Comparison of ENCODE assay signal across 9 cellular contexts in genomic region chr1:23772049-23772853, GRCh38. TPM values are rescaled to one million over a fixed set of nuclear protein-coding genes. Genes with fewer than 3 reads are reported as not detected.
DNase-seq lines count a peak whose midpoint lies in the region; ATAC-seq and TF ChIP-seq lines count a peak whose summit lies in the region.
"Had no signal": no experiment of that assay in that cellular context is flagged by ENCODE, and none has a peak within 500 bp of the region (broad histone marks: within the 10 kb centered on the region; RNA-seq: fewer than 3 reads in every experiment).

No MANE protein-coding gene starts in this region.

- POLR2A ChIA-PET in activated CD8-positive, alpha-beta T cell treated with anti-CD3 and anti-CD28 coated beads, Interleukin-2, amount 10 ng/mL, durations not matched to agents 7 days and 5 days (lab: Charles Lee) = interaction anchor here (0.6 to 1.3 kb wide), 4 partner anchors 19 to 258 kb away, joined by 3 to 4 read pairs (median 4); partner anchors contain the start of gene LYPLA2

- no peaks in the 10 kb centered on the region for H3K9me3 Mint-ChIP-seq in activated CD8-positive, alpha-beta T cell treated with anti-CD3 and anti-CD28 coated beads, Interleukin-2, amount 10 ng/mL, durations not matched to agents 7 days and 5 days (ENCODE audit: insufficient read depth)
- no peaks in the 10 kb centered on the region for H3K9me3 Mint-ChIP-seq in effector memory CD8-positive, alpha-beta T cell
- H3K9me3 Mint-ChIP-seq: dendritic cell treated with granulocyte-macrophage colony-stimulating factor and Interleukin-4, amounts not matched to agents 40 ng/mL and 50 ng/mL, for 4 days had no signal

- peak; percentile 97 for ATAC-seq in activated CD8-positive, alpha-beta T cell treated with anti-CD3 and anti-CD28 coated beads, Interleukin-2, amount 10 ng/mL, durations not matched to agents 7 days and 5 days
- peak; percentile 99 for ATAC-seq in effector memory CD8-positive, alpha-beta T cell (replicated peaks)
- no peak for ATAC-seq in HG03095 (IDR thresholded peaks at IDR 0.05; ENCODE audit: unreplicated experiment)

- peaks cover 36% of the 10 kb centered on the region for H3K79me2 ChIP-seq in DOHH2 (ENCODE audit: control insufficient read depth, low read length)

- peaks cover 19% of the 10 kb centered on the region for H3K4me1 ChIP-seq in DOHH2 (ENCODE audit: control insufficient read depth, low read length)

- H3K4me2 ChIP-seq in DOHH2 (ENCODE audit: low read length) = peak overlapping the region; percentile 40

- peak; percentile 96 for TF ChIP-seq CTCF in DOHH2 (IDR thresholded peaks at IDR 0.05; ENCODE audit: low read depth, low read length, poor library complexity, severe bottlenecking)

- H3K27ac Mint-ChIP-seq in activated CD8-positive, alpha-beta T cell treated with anti-CD3 and anti-CD28 coated beads, Interleukin-2, amount 10 ng/mL, durations not matched to agents 7 days and 5 days = no peak overlapping the region
- no peak overlapping the region for H3K27ac Mint-ChIP-seq in effector memory CD8-positive, alpha-beta T cell
- H3K27ac Mint-ChIP-seq: dendritic cell treated with granulocyte-macrophage colony-stimulating factor and Interleukin-4, amounts not matched to agents 40 ng/mL and 50 ng/mL, for 4 days had no signal

- no peak overlapping the region for H3K4me3 ChIP-seq in DOHH2 (ENCODE audit: low read length)

- H3K27ac ChIP-seq in DOHH2 (ENCODE audit: low read depth, low read length) = no peak overlapping the region

- no peaks in the 10 kb centered on the region for H3K27me3 ChIP-seq in DOHH2 (ENCODE audit: control insufficient read depth, low read length)

- CTCF ChIA-PET in activated CD8-positive, alpha-beta T cell treated with anti-CD3 and anti-CD28 coated beads, Interleukin-2, amount 10 ng/mL, durations not matched to agents 7 days and 5 days (lab: Charles Lee) = interaction anchor here (0.6 to 4.1 kb wide), 56 partner anchors 8 to 619 kb away, joined by 3 to 100 read pairs (median 4); partner anchors contain the start of genes CNR2, ELOA, FUCA1 and GALE

- H3K4me1 Mint-ChIP-seq in activated CD8-positive, alpha-beta T cell treated with anti-CD3 and anti-CD28 coated beads, Interleukin-2, amount 10 ng/mL, durations not matched to agents 7 days and 5 days (ENCODE audit: low read depth) = peaks cover 32% of the 10 kb centered on the region
- peaks cover 0 to 8% of the 10 kb centered on the region in 2 donors for H3K4me1 Mint-ChIP-seq in effector memory CD8-positive, alpha-beta T cell (ENCODE audit: low read depth in 2 of 2)

- H3K36me3 Mint-ChIP-seq in activated CD8-positive, alpha-beta T cell treated with anti-CD3 and anti-CD28 coated beads, Interleukin-2, amount 10 ng/mL, durations not matched to agents 7 days and 5 days (ENCODE audit: low read depth) = no peaks in the 10 kb centered on the region
- H3K36me3 Mint-ChIP-seq in effector memory CD8-positive, alpha-beta T cell (ENCODE audit: insufficient read depth) = peaks cover 11% of the 10 kb centered on the region

- H3K36me3 ChIP-seq in DOHH2 (ENCODE audit: control insufficient read depth, low read length) = peaks cover 16% of the 10 kb centered on the region

- H3K4me3 Mint-ChIP-seq in activated CD8-positive, alpha-beta T cell treated with anti-CD3 and anti-CD28 coated beads, Interleukin-2, amount 10 ng/mL, durations not matched to agents 7 days and 5 days = no peak overlapping the region
- H3K4me3 Mint-ChIP-seq in effector memory CD8-positive, alpha-beta T cell = no peak overlapping the region
- H3K4me3 Mint-ChIP-seq: dendritic cell treated with granulocyte-macrophage colony-stimulating factor and Interleukin-4, amounts not matched to agents 40 ng/mL and 50 ng/mL, for 4 days had no signal

- no peaks in the 10 kb centered on the region for H3K27me3 Mint-ChIP-seq in activated CD8-positive, alpha-beta T cell treated with anti-CD3 and anti-CD28 coated beads, Interleukin-2, amount 10 ng/mL, durations not matched to agents 7 days and 5 days (ENCODE audit: low read depth)
- H3K27me3 Mint-ChIP-seq in effector memory CD8-positive, alpha-beta T cell = no peaks in the 10 kb centered on the region
- H3K27me3 Mint-ChIP-seq: dendritic cell treated with granulocyte-macrophage colony-stimulating factor and Interleukin-4, amounts not matched to agents 40 ng/mL and 50 ng/mL, for 4 days had no signal

- H3K9me2 ChIP-seq in DOHH2 (replicated peaks; ENCODE audit: control insufficient read depth, low read length) = no peaks in the 10 kb centered on the region

- peak; percentile 53 for DNase-seq in HS-27A (ENCODE audit: low read depth)
- peak; percentile 76 for DNase-seq in NK-92 treated with Interleukin-12 subunit alpha and Interleukin-12 subunit beta, amount 100 ng/mL, for 24 hours (lab: John Stamatoyannopoulos, UW)
- DNase-seq in activated CD8-positive, alpha-beta T cell treated with anti-CD3 and anti-CD28 coated beads, Interleukin-2, amount 10 ng/mL, durations not matched to agents 7 days and 5 days = peak; percentile 92
- peak; percentile 84 to 88 (median 85) for DNase-seq in effector memory CD8-positive, alpha-beta T cell
- DNase-seq in midbrain (lab: John Stamatoyannopoulos, UW) = peak; percentile 83
- peak; percentile 69 to 73 for DNase-seq in stimulated activated CD8-positive, alpha-beta memory T cell treated with anti-CD3 and anti-CD28 coated beads, Interleukin-4, amount 100 ng/mL, for 1 hour (ENCODE audit: low read depth in 2 of 2, low spot score in 1 of 2)

- H4K20me1 ChIP-seq in DOHH2 (ENCODE audit: control insufficient read depth, insufficient read depth, low read depth, low read length) = no peaks in the 10 kb centered on the region

- no peaks in the 10 kb centered on the region for H3K9me3 ChIP-seq in DOHH2 (ENCODE audit: control insufficient read depth, insufficient read depth, low read length)

- H3F3A ChIP-seq in DOHH2 (ENCODE audit: control insufficient read depth, insufficient read depth) = peaks cover 5% of the 10 kb centered on the region; the same call in 1 of the 2 replicates

RNA-seq across cellular contexts. Expression of gene PITHD1, which starts 6.0 kb away (rescaled TPM):
- total RNA-seq in activated CD8-positive, alpha-beta T cell treated with anti-CD3 and anti-CD28 coated beads, Interleukin-2, amount 10 ng/mL, durations not matched to agents 7 days and 5 days = 10 to 100 TPM; 62.3 to 67.9 TPM

RNA-seq across cellular contexts. Expression of gene LYPLA2, which starts 18.7 kb away (rescaled TPM):
- 10 to 100 TPM; 84.2 to 88.2 TPM for total RNA-seq in activated CD8-positive, alpha-beta T cell treated with anti-CD3 and anti-CD28 coated beads, Interleukin-2, amount 10 ng/mL, durations not matched to agents 7 days and 5 days

RNA-seq across cellular contexts. Expression of gene GALE, which starts 28.3 kb away (rescaled TPM):
- 10 to 100 TPM; 27.6 to 31.9 TPM for total RNA-seq in activated CD8-positive, alpha-beta T cell treated with anti-CD3 and anti-CD28 coated beads, Interleukin-2, amount 10 ng/mL, durations not matched to agents 7 days and 5 days

RNA-seq across cellular contexts. Expression of gene ELOA, which starts 29.0 kb away (rescaled TPM):
- total RNA-seq in activated CD8-positive, alpha-beta T cell treated with anti-CD3 and anti-CD28 coated beads, Interleukin-2, amount 10 ng/mL, durations not matched to agents 7 days and 5 days = 10 to 100 TPM; 29.2 to 31.0 TPM

RNA-seq across cellular contexts. Expression of gene HMGCL, which starts 53.0 kb away (rescaled TPM):
- total RNA-seq in activated CD8-positive, alpha-beta T cell treated with anti-CD3 and anti-CD28 coated beads, Interleukin-2, amount 10 ng/mL, durations not matched to agents 7 days and 5 days = 10 to 100 TPM; 24.9 to 27.1 TPM
